In the genomic region with DNA sequence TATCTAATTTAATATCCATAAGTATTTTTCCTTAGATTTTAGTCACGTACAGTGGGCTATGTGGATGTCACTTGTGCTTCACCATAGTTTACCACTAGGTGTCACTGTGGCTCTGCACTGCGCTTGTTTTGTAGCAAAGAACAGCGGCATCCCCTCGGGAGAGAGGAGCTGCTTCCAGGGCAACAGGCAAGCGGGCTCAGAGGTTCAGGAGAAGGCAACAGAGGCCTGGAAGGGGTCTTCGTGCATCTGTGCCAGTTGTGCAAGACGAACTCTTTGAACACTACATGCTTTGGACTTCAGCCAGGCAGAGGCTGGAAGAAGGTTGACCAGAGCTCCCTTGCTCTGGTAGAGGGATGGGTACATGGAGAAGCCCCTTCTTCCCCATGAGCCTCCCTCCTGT, we compare ENCODE assay signal across 1 cellular context.
TF ChIP-seq lines count a peak whose summit lies in the region.

No MANE protein-coding gene starts in this region.

TF ChIP-seq in GM23338, 12 proteins besides CTCF, POLR2A, EP300 and RAD21 (continued from another document):
- TF ChIP-seq, protein P1, sequence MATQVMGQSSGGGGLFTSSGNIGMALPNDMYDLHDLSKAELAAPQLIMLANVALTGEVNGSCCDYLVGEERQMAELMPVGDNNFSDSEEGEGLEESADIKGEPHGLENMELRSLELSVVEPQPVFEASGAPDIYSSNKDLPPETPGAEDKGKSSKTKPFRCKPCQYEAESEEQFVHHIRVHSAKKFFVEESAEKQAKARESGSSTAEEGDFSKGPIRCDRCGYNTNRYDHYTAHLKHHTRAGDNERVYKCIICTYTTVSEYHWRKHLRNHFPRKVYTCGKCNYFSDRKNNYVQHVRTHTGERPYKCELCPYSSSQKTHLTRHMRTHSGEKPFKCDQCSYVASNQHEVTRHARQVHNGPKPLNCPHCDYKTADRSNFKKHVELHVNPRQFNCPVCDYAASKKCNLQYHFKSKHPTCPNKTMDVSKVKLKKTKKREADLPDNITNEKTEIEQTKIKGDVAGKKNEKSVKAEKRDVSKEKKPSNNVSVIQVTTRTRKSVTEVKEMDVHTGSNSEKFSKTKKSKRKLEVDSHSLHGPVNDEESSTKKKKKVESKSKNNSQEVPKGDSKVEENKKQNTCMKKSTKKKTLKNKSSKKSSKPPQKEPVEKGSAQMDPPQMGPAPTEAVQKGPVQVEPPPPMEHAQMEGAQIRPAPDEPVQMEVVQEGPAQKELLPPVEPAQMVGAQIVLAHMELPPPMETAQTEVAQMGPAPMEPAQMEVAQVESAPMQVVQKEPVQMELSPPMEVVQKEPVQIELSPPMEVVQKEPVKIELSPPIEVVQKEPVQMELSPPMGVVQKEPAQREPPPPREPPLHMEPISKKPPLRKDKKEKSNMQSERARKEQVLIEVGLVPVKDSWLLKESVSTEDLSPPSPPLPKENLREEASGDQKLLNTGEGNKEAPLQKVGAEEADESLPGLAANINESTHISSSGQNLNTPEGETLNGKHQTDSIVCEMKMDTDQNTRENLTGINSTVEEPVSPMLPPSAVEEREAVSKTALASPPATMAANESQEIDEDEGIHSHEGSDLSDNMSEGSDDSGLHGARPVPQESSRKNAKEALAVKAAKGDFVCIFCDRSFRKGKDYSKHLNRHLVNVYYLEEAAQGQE (IDR thresholded peaks at IDR 0.05; ENCODE audit: unreplicated experiment) = no peak
- TF ChIP-seq EZH2phosphoT487 (IDR thresholded peaks at IDR 0.05; ENCODE audit: unreplicated experiment) = no peak
- no peak for TF ChIP-seq STAT1 (IDR thresholded peaks at IDR 0.05; ENCODE audit: unreplicated experiment)
- TF ChIP-seq CREB1 (CRISPR knock-in tag; IDR thresholded peaks at IDR 0.05; ENCODE audit: low read depth) = no peak
- TF ChIP-seq JUNB (IDR thresholded peaks at IDR 0.05; ENCODE audit: unreplicated experiment) = no peak
- TF ChIP-seq ZNF114 (CRISPR knock-in tag; IDR thresholded peaks at IDR 0.05) = no peak
- TF ChIP-seq ZNF331 (CRISPR knock-in tag; IDR thresholded peaks at IDR 0.05; ENCODE audit: low read depth) = no peak
- no peak for TF ChIP-seq EZH2 (IDR thresholded peaks at IDR 0.05; ENCODE audit: low read depth, unreplicated experiment)
- TF ChIP-seq, protein P2, sequence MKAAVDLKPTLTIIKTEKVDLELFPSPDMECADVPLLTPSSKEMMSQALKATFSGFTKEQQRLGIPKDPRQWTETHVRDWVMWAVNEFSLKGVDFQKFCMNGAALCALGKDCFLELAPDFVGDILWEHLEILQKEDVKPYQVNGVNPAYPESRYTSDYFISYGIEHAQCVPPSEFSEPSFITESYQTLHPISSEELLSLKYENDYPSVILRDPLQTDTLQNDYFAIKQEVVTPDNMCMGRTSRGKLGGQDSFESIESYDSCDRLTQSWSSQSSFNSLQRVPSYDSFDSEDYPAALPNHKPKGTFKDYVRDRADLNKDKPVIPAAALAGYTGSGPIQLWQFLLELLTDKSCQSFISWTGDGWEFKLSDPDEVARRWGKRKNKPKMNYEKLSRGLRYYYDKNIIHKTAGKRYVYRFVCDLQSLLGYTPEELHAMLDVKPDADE (IDR thresholded peaks at IDR 0.05) = no peak
